Comparison of ENCODE assay signal across 2 cellular contexts in the genomic region with DNA sequence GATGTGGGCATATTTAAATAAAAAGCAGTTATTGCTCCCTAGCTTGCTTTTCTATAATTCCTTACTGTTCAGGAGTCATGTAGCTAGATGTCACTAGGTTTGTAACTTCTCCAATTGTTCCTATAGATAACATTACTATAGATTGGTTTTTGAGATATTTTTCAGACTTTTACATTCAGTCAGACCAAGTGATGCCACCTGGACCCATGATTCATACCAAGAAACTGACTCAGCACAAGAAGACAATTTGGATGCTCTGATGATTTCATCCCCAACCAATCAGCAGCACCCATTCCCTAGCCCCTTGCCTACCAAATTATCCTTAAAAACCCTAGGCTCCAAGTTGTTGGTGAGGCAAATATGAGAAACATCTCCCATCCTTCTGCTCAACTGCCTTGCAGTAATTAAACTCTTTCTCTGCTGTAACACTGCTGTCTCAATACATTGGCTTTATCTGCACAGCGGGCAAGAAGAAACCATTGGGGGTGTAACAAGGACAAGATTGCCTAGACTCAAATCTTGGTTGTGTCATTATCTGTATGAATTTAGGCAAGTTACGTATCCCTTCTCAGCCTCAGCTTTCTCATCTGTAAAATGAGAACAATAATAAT.
TF ChIP-seq lines count a peak whose summit lies in the region.

No MANE protein-coding gene starts in this region.

TF ChIP-seq in HEK293, 187 proteins besides CTCF, POLR2A, EP300 and RAD21:
- no peak for TF ChIP-seq ZNF791 (tag by site-specific recombination; IDR thresholded peaks at IDR 0.05)
- TF ChIP-seq TRIM28 (IDR thresholded peaks at IDR 0.05; ENCODE audit: borderline replicate concordance, low read length): peak; percentile 91; the same call in 1 of the 2 replicates
- TF ChIP-seq, protein P1, sequence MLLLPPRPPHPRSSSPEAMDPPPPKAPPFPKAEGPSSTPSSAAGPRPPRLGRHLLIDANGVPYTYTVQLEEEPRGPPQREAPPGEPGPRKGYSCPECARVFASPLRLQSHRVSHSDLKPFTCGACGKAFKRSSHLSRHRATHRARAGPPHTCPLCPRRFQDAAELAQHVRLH (tag by site-specific recombination; IDR thresholded peaks at IDR 0.05): no peak
- peak; percentile 88 for TF ChIP-seq SETDB1 (IDR thresholded peaks at IDR 0.05; ENCODE audit: insufficient read length, low read length)

TF ChIP-seq in K562, 482 proteins besides CTCF, POLR2A, EP300 and RAD21:
- TF ChIP-seq TRIM28 (IDR thresholded peaks at IDR 0.05): peak; percentile 86
- TF ChIP-seq ILK (tag; IDR thresholded peaks at IDR 0.05; ENCODE audit: borderline replicate concordance, low read depth): no peak
- TF ChIP-seq, protein P2, sequence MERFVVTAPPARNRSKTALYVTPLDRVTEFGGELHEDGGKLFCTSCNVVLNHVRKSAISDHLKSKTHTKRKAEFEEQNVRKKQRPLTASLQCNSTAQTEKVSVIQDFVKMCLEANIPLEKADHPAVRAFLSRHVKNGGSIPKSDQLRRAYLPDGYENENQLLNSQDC (CRISPR knock-in tag; IDR thresholded peaks at IDR 0.05): no peak
- peak in 1 of 2 experiments; percentile 95; a peak in 2 of 3 replicates for TF ChIP-seq CBX3 (IDR thresholded peaks at IDR 0.05; ENCODE audit: borderline replicate concordance in 1 of 2, low read length in 2 of 2)
- peak; percentile 82; the same call in 1 of the 2 replicates for TF ChIP-seq CBX1 (IDR thresholded peaks at IDR 0.05; ENCODE audit: low read depth)
- TF ChIP-seq CBX5 (IDR thresholded peaks at IDR 0.05; ENCODE audit: borderline replicate concordance, low read depth): peak; percentile 96
- TF ChIP-seq, protein P3, sequence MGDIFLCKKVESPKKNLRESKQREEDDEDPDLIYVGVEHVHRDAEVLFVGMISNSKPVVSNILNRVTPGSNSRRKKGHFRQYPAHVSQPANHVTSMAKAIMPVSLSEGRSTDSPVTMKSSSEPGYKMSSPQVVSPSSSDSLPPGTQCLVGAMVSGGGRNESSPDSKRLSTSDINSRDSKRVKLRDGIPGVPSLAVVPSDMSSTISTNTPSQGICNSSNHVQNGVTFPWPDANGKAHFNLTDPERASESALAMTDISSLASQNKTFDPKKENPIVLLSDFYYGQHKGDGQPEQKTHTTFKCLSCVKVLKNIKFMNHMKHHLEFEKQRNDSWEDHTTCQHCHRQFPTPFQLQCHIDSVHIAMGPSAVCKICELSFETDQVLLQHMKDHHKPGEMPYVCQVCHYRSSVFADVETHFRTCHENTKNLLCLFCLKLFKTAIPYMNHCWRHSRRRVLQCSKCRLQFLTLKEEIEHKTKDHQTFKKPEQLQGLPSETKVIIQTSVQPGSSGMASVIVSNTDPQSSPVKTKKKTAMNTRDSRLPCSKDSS (IDR thresholded peaks at IDR 0.05; ENCODE audit: low read depth, partially characterized antibody): peak; percentile 38
- TF ChIP-seq, protein P4, sequence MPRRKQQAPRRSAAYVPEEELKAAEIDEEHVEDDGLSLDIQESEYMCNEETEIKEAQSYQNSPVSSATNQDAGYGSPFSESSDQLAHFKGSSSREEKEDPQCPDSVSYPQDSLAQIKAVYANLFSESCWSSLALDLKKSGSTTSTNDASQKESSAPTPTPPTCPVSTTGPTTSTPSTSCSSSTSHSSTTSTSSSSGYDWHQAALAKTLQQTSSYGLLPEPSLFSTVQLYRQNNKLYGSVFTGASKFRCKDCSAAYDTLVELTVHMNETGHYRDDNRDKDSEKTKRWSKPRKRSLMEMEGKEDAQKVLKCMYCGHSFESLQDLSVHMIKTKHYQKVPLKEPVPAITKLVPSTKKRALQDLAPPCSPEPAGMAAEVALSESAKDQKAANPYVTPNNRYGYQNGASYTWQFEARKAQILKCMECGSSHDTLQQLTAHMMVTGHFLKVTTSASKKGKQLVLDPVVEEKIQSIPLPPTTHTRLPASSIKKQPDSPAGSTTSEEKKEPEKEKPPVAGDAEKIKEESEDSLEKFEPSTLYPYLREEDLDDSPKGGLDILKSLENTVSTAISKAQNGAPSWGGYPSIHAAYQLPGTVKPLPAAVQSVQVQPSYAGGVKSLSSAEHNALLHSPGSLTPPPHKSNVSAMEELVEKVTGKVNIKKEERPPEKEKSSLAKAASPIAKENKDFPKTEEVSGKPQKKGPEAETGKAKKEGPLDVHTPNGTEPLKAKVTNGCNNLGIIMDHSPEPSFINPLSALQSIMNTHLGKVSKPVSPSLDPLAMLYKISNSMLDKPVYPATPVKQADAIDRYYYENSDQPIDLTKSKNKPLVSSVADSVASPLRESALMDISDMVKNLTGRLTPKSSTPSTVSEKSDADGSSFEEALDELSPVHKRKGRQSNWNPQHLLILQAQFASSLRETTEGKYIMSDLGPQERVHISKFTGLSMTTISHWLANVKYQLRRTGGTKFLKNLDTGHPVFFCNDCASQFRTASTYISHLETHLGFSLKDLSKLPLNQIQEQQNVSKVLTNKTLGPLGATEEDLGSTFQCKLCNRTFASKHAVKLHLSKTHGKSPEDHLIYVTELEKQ (CRISPR knock-in tag; IDR thresholded peaks at IDR 0.05): no peak
TF ChIP-seq in K562: peak in this region for 5.
